10 cellular contexts compared by ENCODE assay signal in the genomic region with DNA sequence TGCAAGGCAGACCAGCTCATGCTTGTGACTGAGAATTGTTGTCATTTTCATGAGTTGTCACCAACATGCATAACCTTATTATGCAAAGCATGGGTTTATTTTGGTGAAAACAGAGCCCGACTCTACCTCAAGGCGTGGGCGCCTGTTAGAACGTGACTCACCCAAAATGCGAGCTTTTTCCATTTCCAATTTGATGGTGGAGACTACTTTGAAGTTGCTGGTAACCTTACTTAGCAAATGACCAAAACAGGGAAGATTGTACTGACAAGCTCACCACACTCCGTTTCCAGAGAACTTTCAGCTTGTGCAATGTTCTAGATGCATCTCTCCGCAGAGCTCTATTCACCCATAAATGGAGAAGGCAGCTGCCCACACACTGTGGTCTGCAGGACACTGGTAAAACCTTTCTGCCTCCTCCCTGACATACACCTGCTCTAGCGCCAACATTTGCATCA.
DNase-seq lines count a peak whose midpoint lies in the region; ATAC-seq, FAIRE-seq and TF ChIP-seq lines count a peak whose summit lies in the region.
"Had no signal": no experiment of that assay in that cellular context is flagged by ENCODE, and none has a peak within 500 bp of the region (broad histone marks: within the 10 kb centered on the region; RNA-seq: fewer than 3 reads in every experiment).

No MANE protein-coding gene starts in this region.

- no peak overlapping the region for H2AFZ ChIP-seq in mammary epithelial cell (ENCODE audit: low read depth, low read length)

- H3K27ac ChIP-seq in mammary epithelial cell (ENCODE audit: insufficient read depth, low read depth, low read length) = no peak overlapping the region

- no peak overlapping the region for H3K4me2 ChIP-seq in mammary epithelial cell (ENCODE audit: insufficient read depth, low read depth, low read length)

- CTCF ChIA-PET in mammary epithelial cell (lab: Charles Lee; ENCODE audit: low non-redundant PET) = no interaction called here

- H3K27me3 ChIP-seq in mammary epithelial cell (ENCODE audit: insufficient read depth, low read length) = peaks cover 1% of the 10 kb centered on the region

- H3K4me1 ChIP-seq in mammary epithelial cell (ENCODE audit: insufficient read depth, low read length) = no peaks in the 10 kb centered on the region

- H3K9ac ChIP-seq in mammary epithelial cell (ENCODE audit: insufficient read depth, low read length) = no peak overlapping the region

- BruUV-seq in mammary epithelial cell (replicated peaks; lab: Mats Ljungman, UMichigan) = no TSS peak

- in situ Hi-C loops in mammary epithelial cell (cut with MboI; ENCODE audit: low sequenced_read_pairs in 2 of 2) = no loop called here

- intact Hi-C loops in mammary epithelial cell (cut with micrococcal nuclease) = no loop called here

- no peaks in the 10 kb centered on the region for H3K36me3 ChIP-seq in mammary epithelial cell (ENCODE audit: insufficient read depth, low read length)

- H4K20me1 ChIP-seq in mammary epithelial cell (ENCODE audit: insufficient read depth, low read length) = no peaks in the 10 kb centered on the region

- FAIRE-seq in urothelium cell line (lab: Jason Lieb, UNC) = no peak
- FAIRE-seq: endothelial cell of umbilical vein had no signal

- ATAC-seq in GM18867 (IDR thresholded peaks at IDR 0.05; ENCODE audit: unreplicated experiment) (peak; percentile 92), HG02870 (IDR thresholded peaks at IDR 0.05; ENCODE audit: unreplicated experiment) (peak; percentile 78)
- ATAC-seq: naive thymus-derived CD4-positive, alpha-beta T cell had no signal

- WGBS in mammary epithelial cell (ENCODE audit: low coverage, missing lambda C conversion rate) = 88% methylated on average over 7 of the region's 8 CpGs

- H3K4me3 ChIP-seq in mammary epithelial cell (replicated peaks in 1 of 3; ENCODE audit: insufficient read depth in 1 of 3, low read depth in 2 of 3, low read length in 3 of 3) = no peak overlapping the region

- dilution Hi-C loops in mammary epithelial cell (cut with HindIII; ENCODE audit: low sequenced_read_pairs) = no loop called here

- H3K9me3 ChIP-seq in mammary epithelial cell (replicated peaks; ENCODE audit: insufficient read depth, low read length) = no peaks in the 10 kb centered on the region

- no peak for TF ChIP-seq CTCF in mammary epithelial cell (conservative IDR thresholded peaks at IDR 0.05 in 1 of 2, IDR thresholded peaks at IDR 0.05 in 1 of 2; ENCODE audit: extremely low read depth in 1 of 2, insufficient read depth in 1 of 2, low read depth in 1 of 2, low read length in 2 of 2)

- no peaks in the 10 kb centered on the region for H3K79me2 ChIP-seq in mammary epithelial cell (ENCODE audit: insufficient read depth, low read length)

- peak; percentile 26 to 70 for DNase-seq in activated CD4-positive, alpha-beta T cell treated with anti-CD3 and anti-CD28 coated beads, Interleukin-2, amount 50 U/mL, for 24 hours (ENCODE audit: low read depth in 1 of 2, low spot score in 1 of 2)
- DNase-seq in stimulated activated CD4-positive, alpha-beta T cell treated with anti-CD3 and anti-CD28 coated beads, Interleukin-2, amount 100 ng/mL, for 4 hours (ENCODE audit: low read depth) = peak; percentile 33
- no peak for DNase-seq in mammary epithelial cell
- DNase-seq in NCI-H1092 treated with DMSO at 0.1 percent for 48 hours (lab: John Stamatoyannopoulos, UW) = no peak
- DNase-seq in DMS153 (lab: John Stamatoyannopoulos, UW) = no peak
- DNase-seq in urothelium cell line (ENCODE audit: low spot score) = no peak

Comparison
In these comparisons a context has a peak if more than half of its experiments do, and no peak if none do; other contexts are left out.
1. DNase-seq: peak in activated CD4-positive, alpha-beta T cell treated with anti-CD3 and anti-CD28 coated beads, Interleukin-2, amount 50 U/mL, for 24 hours (2 of 2) and stimulated activated CD4-positive, alpha-beta T cell treated with anti-CD3 and anti-CD28 coated beads, Interleukin-2, amount 100 ng/mL, for 4 hours (single experiment); none in mammary epithelial cell (single experiment), NCI-H1092 treated with DMSO at 0.1 percent for 48 hours (single experiment), DMS153 (single experiment) and urothelium cell line (single experiment).